8 cellular contexts compared by ENCODE assay signal in genomic region chr7:106009511-106010226, GRCh38. TPM values are rescaled to one million over a fixed set of nuclear protein-coding genes. Genes with fewer than 3 reads are reported as not detected.
A peak's percentile ranks its signal among the peaks of the same experiment; 100 is the strongest.
DNase-seq lines count a peak whose midpoint lies in the region; ATAC-seq and TF ChIP-seq lines count a peak whose summit lies in the region.

No MANE protein-coding gene starts in this region.

- H3K9me2 ChIP-seq in neural cell (ENCODE audit: insufficient read depth, low read length), result no peaks in the 10 kb centered on the region

- H3K9ac ChIP-seq in neural cell (ENCODE audit: low read length), result no peak overlapping the region

- no peak overlapping the region for H2AFZ ChIP-seq in neural cell (ENCODE audit: low read depth, low read length)

- peaks cover 31% of the 10 kb centered on the region for H3K27me3 Mint-ChIP-seq in activated T-helper 2 cell treated with anti-CD3 and anti-CD28 coated beads, Interferon-gamma antibody, Interleukin-2, Interleukin-4, amounts not matched to agents 10 μg/mL and 5 μg/mL and 100 μg/mL, durations not matched to agents 14 hours and 24 hours and 36 hours (ENCODE audit: low read depth)

- intact Hi-C loops in activated T-helper 2 cell treated with anti-CD3 and anti-CD28 coated beads, Interferon-gamma antibody, Interleukin-2, Interleukin-4, amounts not matched to agents 10 μg/mL and 5 μg/mL and 100 μg/mL, durations not matched to agents 14 hours and 24 hours and 36 hours (cut with micrococcal nuclease), result loop anchor here (1.0 to 5.0 kb wide), 4 partner anchors 13 to 353 kb away; no protein-coding TSS in a partner anchor

- H3K27ac ChIP-seq in neural cell (ENCODE audit: low read length), result no peak overlapping the region

- peaks cover 15% of the 10 kb centered on the region for H3K4me1 Mint-ChIP-seq in activated T-helper 2 cell treated with anti-CD3 and anti-CD28 coated beads, Interferon-gamma antibody, Interleukin-2, Interleukin-4, amounts not matched to agents 10 μg/mL and 5 μg/mL and 100 μg/mL, durations not matched to agents 14 hours and 24 hours and 36 hours (ENCODE audit: low read depth)

- H3K9me3 ChIP-seq in neural cell (ENCODE audit: low read length), result no peaks in the 10 kb centered on the region

- H3K36me3 ChIP-seq in neural cell (ENCODE audit: insufficient read depth, low read length), result no peaks in the 10 kb centered on the region

- peak; percentile 83 for ATAC-seq in GM19035 (IDR thresholded peaks at IDR 0.05; ENCODE audit: unreplicated experiment)

- DNase-seq in ACHN (peak; percentile 94), HS-5 (ENCODE audit: low read depth) (peak; percentile 39), fibroblast of pulmonary artery (ENCODE audit: low read depth) (peak; percentile 93)
- DNase-seq in activated T-helper 2 cell treated with anti-CD3 and anti-CD28 coated beads, Interferon-gamma antibody, Interleukin-2, Interleukin-4, amounts not matched to agents 10 μg/mL and 5 μg/mL and 100 μg/mL, durations not matched to agents 14 hours and 24 hours and 36 hours (ENCODE audit: low spot score), result peak; percentile 75
- DNase-seq in stimulated activated naive CD4-positive, alpha-beta T cell treated with Interleukin-2 at 50 U/mL for 16 hours (lab: John Stamatoyannopoulos, UW), result peak; percentile 69

- TF ChIP-seq RAD21 in neural cell (conservative IDR thresholded peaks at IDR 0.05), result peak; percentile 73

- in situ Hi-C loops in ACHN (cut with HindIII; ENCODE audit: low pct_ligation_motif_present, low pct_unique_long_range_greater_than_20kb, low sequenced_read_pairs), result no loop called here

- H3K4me3 Mint-ChIP-seq in activated T-helper 2 cell treated with anti-CD3 and anti-CD28 coated beads, Interferon-gamma antibody, Interleukin-2, Interleukin-4, amounts not matched to agents 10 μg/mL and 5 μg/mL and 100 μg/mL, durations not matched to agents 14 hours and 24 hours and 36 hours (ENCODE audit: low read depth), result no peak overlapping the region

- no peaks in the 10 kb centered on the region for H3K79me2 ChIP-seq in neural cell (replicated peaks; ENCODE audit: insufficient read depth, low read length)

- H3K4me2 ChIP-seq in neural cell (ENCODE audit: low read length), result no peak overlapping the region

- peaks cover 4% of the 10 kb centered on the region for H3K36me3 Mint-ChIP-seq in activated T-helper 2 cell treated with anti-CD3 and anti-CD28 coated beads, Interferon-gamma antibody, Interleukin-2, Interleukin-4, amounts not matched to agents 10 μg/mL and 5 μg/mL and 100 μg/mL, durations not matched to agents 14 hours and 24 hours and 36 hours (ENCODE audit: low read depth)

- TF ChIP-seq EP300 in neural cell (conservative IDR thresholded peaks at IDR 0.05; ENCODE audit: poor library complexity, severe bottlenecking), result no peak

- H3F3A ChIP-seq in neural cell (ENCODE audit: insufficient read depth, low read length, poor library complexity, severe bottlenecking), result no peaks in the 10 kb centered on the region

- H3K27me3 ChIP-seq in neural cell (ENCODE audit: insufficient read depth, low read depth, low read length), result no peaks in the 10 kb centered on the region

- no peaks in the 10 kb centered on the region for H4K20me1 ChIP-seq in neural cell (ENCODE audit: insufficient read depth)

- H3K9me3 Mint-ChIP-seq in activated T-helper 2 cell treated with anti-CD3 and anti-CD28 coated beads, Interferon-gamma antibody, Interleukin-2, Interleukin-4, amounts not matched to agents 10 μg/mL and 5 μg/mL and 100 μg/mL, durations not matched to agents 14 hours and 24 hours and 36 hours, result peaks cover 25% of the 10 kb centered on the region

- H3K4me3 ChIP-seq in fibroblast of pulmonary artery (replicated peaks; ENCODE audit: low read depth, low read length) (peak overlapping the region; percentile 13), neural cell (ENCODE audit: low read length) (peak overlapping the region; percentile 20)

- no peak overlapping the region for H3K27ac Mint-ChIP-seq in activated T-helper 2 cell treated with anti-CD3 and anti-CD28 coated beads, Interferon-gamma antibody, Interleukin-2, Interleukin-4, amounts not matched to agents 10 μg/mL and 5 μg/mL and 100 μg/mL, durations not matched to agents 14 hours and 24 hours and 36 hours

- TF ChIP-seq CTCF in fibroblast of pulmonary artery (IDR thresholded peaks at IDR 0.05; ENCODE audit: low read length, missing control alignments), result peak; percentile 73
- peak; percentile 83 for TF ChIP-seq CTCF in neural cell (IDR thresholded peaks at IDR 0.05; ENCODE audit: poor library complexity, severe bottlenecking)

TF ChIP-seq in PFSK-1, 5 proteins besides CTCF, POLR2A, EP300 and RAD21:
- TF ChIP-seq TAF1 (IDR thresholded peaks at IDR 0.05; ENCODE audit: borderline replicate concordance, insufficient read depth, low read length) (peak; percentile 10; the same call in 1 of the 2 replicates), FOXP2 (optimal IDR thresholded peaks at IDR 0.05; ENCODE audit: borderline replicate concordance, extremely low read depth, extremely low read length, insufficient read depth) (peak; percentile 68), POLR2AphosphoS5 (IDR thresholded peaks at IDR 0.05; ENCODE audit: low read depth, low read length) (peak; percentile 42; the same call in 1 of the 2 replicates), SIN3A (IDR thresholded peaks at IDR 0.05; ENCODE audit: borderline replicate concordance, insufficient read depth, low read length) (peak; percentile 92), REST (IDR thresholded peaks at IDR 0.05; ENCODE audit: insufficient read depth in 1 of 2, low read depth in 2 of 2, low read length in 2 of 2) (peak in 1 of 2 experiments; percentile 40; a peak in 1 of 4 replicates)

TF ChIP-seq in neural cell, 6 proteins besides CTCF, POLR2A, EP300 and RAD21:
- TF ChIP-seq EZH2 (IDR thresholded peaks at IDR 0.05; ENCODE audit: borderline replicate concordance, insufficient read depth, low read length, poor library complexity, severe bottlenecking) (no peak), TAF1 (IDR thresholded peaks at IDR 0.05; ENCODE audit: low read depth) (no peak), SMC3 (conservative IDR thresholded peaks at IDR 0.05; ENCODE audit: poor library complexity) (peak; percentile 80), POLR2AphosphoS5 (IDR thresholded peaks at IDR 0.05) (no peak), MXI1 (conservative IDR thresholded peaks at IDR 0.05; ENCODE audit: poor library complexity, severe bottlenecking) (no peak)

RNA-seq across cellular contexts. Expression of gene CDHR3, which starts 46.6 kb away (rescaled TPM):
- polyA plus RNA-seq in PFSK-1 (2012; ENCODE audit: insufficient read length, low read depth), result 5.0 TPM
- total RNA-seq in activated T-helper 2 cell treated with anti-CD3 and anti-CD28 coated beads, Interferon-gamma antibody, Interleukin-2, Interleukin-4, amounts not matched to agents 10 μg/mL and 5 μg/mL and 100 μg/mL, durations not matched to agents 14 hours and 24 hours and 36 hours, result 0.80 and 0.98 TPM in 2 replicates
- 1.6 and 2.9 TPM in 2 replicates for polyA plus RNA-seq in neural cell
- 0.69 TPM in 1 of 2 replicates, not detected in the other for polyA minus RNA-seq in neural cell

Comparison
In these comparisons a context has a peak if more than half of its experiments do, and no peak if none do; other contexts are left out.
1. DNase-seq: peak in every context shown above with its lines; median percentile 94 in ACHN; 93 in fibroblast of pulmonary artery; 75 in activated T-helper 2 cell treated with anti-CD3 and anti-CD28 coated beads, Interferon-gamma antibody, Interleukin-2, Interleukin-4, amounts not matched to agents 10 μg/mL and 5 μg/mL and 100 μg/mL, durations not matched to agents 14 hours and 24 hours and 36 hours; 69 in stimulated activated naive CD4-positive, alpha-beta T cell treated with Interleukin-2 at 50 U/mL for 16 hours; 39 in HS-5.